6 cellular contexts compared by ENCODE assay signal in genomic region chr12:64325055-64325454, GRCh38.
"Had no signal": no experiment of that assay in that cellular context is flagged by ENCODE, and none has a peak within 500 bp of the region (broad histone marks: within the 10 kb centered on the region; RNA-seq: fewer than 3 reads in every experiment).

No MANE protein-coding gene starts in this region.

- ATAC-seq: GM23338, HCT116, K562 had no signal

- H3K36me3 ChIP-seq: HAP-1 had no signal

- DNase-seq: H7, IMR-90 had no signal

- H3K4me3 Mint-ChIP-seq: GM23338 had no signal

- H3K4me3 ChIP-seq: GM23338, HAP-1, K562 had no signal

- H3K27ac Mint-ChIP-seq: GM23338 had no signal

- H3K9me3 ChIP-seq: HAP-1 had no signal

- H3K4me1 ChIP-seq: HAP-1 had no signal
